14 cellular contexts compared by ENCODE assay signal in the genomic region with DNA sequence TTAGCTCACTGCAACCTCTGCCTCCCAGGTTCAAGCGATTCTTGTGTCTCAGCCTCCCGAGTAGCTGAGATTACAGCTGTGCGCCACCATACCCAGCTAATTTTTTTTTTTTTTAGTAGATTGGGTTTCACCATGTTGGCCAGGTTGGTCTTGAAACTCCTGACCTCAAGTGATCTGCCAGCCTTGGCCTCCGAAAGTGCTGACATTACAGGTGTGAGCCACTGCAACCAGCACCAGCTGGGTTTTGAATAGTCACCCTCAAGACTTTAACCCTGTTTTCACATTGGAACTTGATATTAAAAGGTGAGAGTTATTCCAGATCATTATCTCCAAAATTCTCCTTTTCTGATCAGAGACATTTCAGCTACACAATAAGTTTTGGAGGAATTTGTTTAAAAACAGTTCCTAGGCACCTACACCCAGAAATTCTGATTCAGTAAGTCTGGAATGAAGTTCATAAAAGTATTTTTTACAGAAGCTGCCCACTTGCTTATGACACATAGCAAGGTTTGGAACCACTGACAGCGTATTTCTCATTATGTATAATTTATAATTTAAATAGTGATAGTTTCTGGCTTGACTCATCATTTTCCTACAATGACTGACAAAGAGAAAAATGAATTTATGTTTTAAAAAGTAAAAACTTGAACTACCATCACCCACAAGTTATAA.
DNase-seq lines count a peak whose midpoint lies in the region; ATAC-seq lines count a peak whose summit lies in the region.
"Had no signal": no experiment of that assay in that cellular context is flagged by ENCODE, and none has a peak within 500 bp of the region (broad histone marks: within the 10 kb centered on the region; RNA-seq: fewer than 3 reads in every experiment).

No MANE protein-coding gene starts in this region.

- ATAC-seq in activated naive CD8-positive, alpha-beta T cell treated with anti-CD3 and anti-CD28 coated beads, Interleukin-2, amount 50 U/mL, for 24 hours: peak; percentile 36
- no peak for ATAC-seq in GM18858 (IDR thresholded peaks at IDR 0.05; ENCODE audit: unreplicated experiment)
- ATAC-seq: K562 had no signal

- no peaks in the 10 kb centered on the region for H3K36me3 Mint-ChIP-seq in activated naive CD8-positive, alpha-beta T cell treated with anti-CD3 and anti-CD28 coated beads, Interleukin-2, amount 50 U/mL, for 24 hours (ENCODE audit: low read depth)
- H3K36me3 Mint-ChIP-seq in activated naive CD8-positive, alpha-beta T cell treated with anti-CD3 and anti-CD28 coated beads for 36 hours: peaks cover under 1% of the 10 kb centered on the region

- no peak overlapping the region for H3K4me3 Mint-ChIP-seq in activated naive CD8-positive, alpha-beta T cell treated with anti-CD3 and anti-CD28 coated beads, Interleukin-2, amount 50 U/mL, for 24 hours
- H3K4me3 Mint-ChIP-seq in activated naive CD8-positive, alpha-beta T cell treated with anti-CD3 and anti-CD28 coated beads for 36 hours: no peak overlapping the region
- H3K4me3 Mint-ChIP-seq: mesothelial cell of epicardium had no signal

- H3K27ac Mint-ChIP-seq in activated naive CD8-positive, alpha-beta T cell treated with anti-CD3 and anti-CD28 coated beads, Interleukin-2, amount 50 U/mL, for 24 hours: no peak overlapping the region
- H3K27ac Mint-ChIP-seq in activated naive CD8-positive, alpha-beta T cell treated with anti-CD3 and anti-CD28 coated beads for 36 hours: no peak overlapping the region
- H3K27ac Mint-ChIP-seq: mesothelial cell of epicardium had no signal

- no peak for DNase-seq in activated naive CD8-positive, alpha-beta T cell treated with anti-CD3 and anti-CD28 coated beads, Interleukin-2, amount 50 U/mL, for 24 hours
- no peak for DNase-seq in activated naive CD8-positive, alpha-beta T cell treated with anti-CD3 and anti-CD28 coated beads for 36 hours
- DNase-seq in RPMI8226 (peak; percentile 82), fibroblast of gingiva (ENCODE audit: low read depth) (peak; percentile 16), stromal cell of bone marrow (ENCODE audit: low read depth) (peak; percentile 66), NCI-H1092 (lab: John Stamatoyannopoulos, UW) (no peak), DMS153 treated with DMSO at 0.1 percent for 48 hours (lab: John Stamatoyannopoulos, UW; ENCODE audit: unreplicated experiment) (no peak)
- DNase-seq: activated naive CD4-positive, alpha-beta T cell treated with anti-CD3 and anti-CD28 coated beads, Interleukin-2, amount 50 U/mL, for 16 hours; NCI-H1436; NCI-H524; tibial artery had no signal

- H3K27me3 Mint-ChIP-seq in activated naive CD8-positive, alpha-beta T cell treated with anti-CD3 and anti-CD28 coated beads, Interleukin-2, amount 50 U/mL, for 24 hours: no peaks in the 10 kb centered on the region
- H3K27me3 Mint-ChIP-seq in activated naive CD8-positive, alpha-beta T cell treated with anti-CD3 and anti-CD28 coated beads for 36 hours: no peaks in the 10 kb centered on the region

- peaks cover 6% of the 10 kb centered on the region for H3K4me1 Mint-ChIP-seq in activated naive CD8-positive, alpha-beta T cell treated with anti-CD3 and anti-CD28 coated beads, Interleukin-2, amount 50 U/mL, for 24 hours
- no peaks in the 10 kb centered on the region for H3K4me1 Mint-ChIP-seq in activated naive CD8-positive, alpha-beta T cell treated with anti-CD3 and anti-CD28 coated beads for 36 hours

- no peaks in the 10 kb centered on the region for H3K9me3 Mint-ChIP-seq in activated naive CD8-positive, alpha-beta T cell treated with anti-CD3 and anti-CD28 coated beads, Interleukin-2, amount 50 U/mL, for 24 hours
- no peaks in the 10 kb centered on the region for H3K9me3 Mint-ChIP-seq in activated naive CD8-positive, alpha-beta T cell treated with anti-CD3 and anti-CD28 coated beads for 36 hours
- H3K9me3 Mint-ChIP-seq: mesothelial cell of epicardium had no signal

Comparison
In these comparisons a context has a peak if more than half of its experiments do, and no peak if none do; other contexts are left out.
1. DNase-seq: peak in RPMI8226 (single experiment), fibroblast of gingiva (single experiment) and stromal cell of bone marrow (single experiment); none in activated naive CD8-positive, alpha-beta T cell treated with anti-CD3 and anti-CD28 coated beads, Interleukin-2, amount 50 U/mL, for 24 hours (single experiment), activated naive CD8-positive, alpha-beta T cell treated with anti-CD3 and anti-CD28 coated beads for 36 hours (single experiment), NCI-H1092 (single experiment) and DMS153 treated with DMSO at 0.1 percent for 48 hours (single experiment).